In the genomic region with DNA sequence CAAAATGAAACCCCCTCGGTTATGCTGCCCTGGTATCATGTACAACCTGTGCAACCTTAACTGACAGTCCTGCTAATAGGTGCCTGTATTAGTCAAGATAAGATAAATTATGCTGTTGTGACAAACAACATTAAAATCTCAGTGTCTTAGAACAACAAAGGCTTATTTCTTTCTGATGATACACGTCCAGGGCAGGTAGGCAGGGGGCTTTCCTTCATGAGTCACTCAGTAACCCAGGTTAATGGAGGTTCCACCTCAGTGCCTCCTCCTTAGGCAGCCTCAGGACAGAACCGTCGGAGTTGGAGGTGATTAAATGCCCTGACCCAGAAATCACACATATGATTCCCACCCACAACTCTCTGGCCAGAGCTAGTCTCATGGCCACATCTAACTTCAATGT, we compare ENCODE assay signal across 16 cellular contexts.
DNase-seq lines count a peak whose midpoint lies in the region; ATAC-seq and TF ChIP-seq lines count a peak whose summit lies in the region.
"Had no signal": no experiment of that assay in that cellular context is flagged by ENCODE, and none has a peak within 500 bp of the region (broad histone marks: within the 10 kb centered on the region; RNA-seq: fewer than 3 reads in every experiment).

No MANE protein-coding gene starts in this region.

- no peak overlapping the region for H2AFZ ChIP-seq in OCI-LY7 (ENCODE audit: low read length)

- H3K27me3 Mint-ChIP-seq in mesothelial cell of epicardium (ENCODE audit: low read depth): no peaks in the 10 kb centered on the region

- H3K4me3 ChIP-seq in suprapubic skin (no peak overlapping the region), OCI-LY7 (ENCODE audit: low read depth, low read length, poor library complexity, severe bottlenecking) (no peak overlapping the region)
- H3K4me3 ChIP-seq: SK-N-MC had no signal

- H4K20me1 ChIP-seq in OCI-LY7 (ENCODE audit: insufficient read depth, low read length): no peaks in the 10 kb centered on the region

- WGBS in suprapubic skin: 50% methylated on average over 3 of the region's 4 CpGs

- POLR2A ChIA-PET in RWPE1 (lab: Yijun Ruan, JAX; ENCODE audit: low non-redundant PET): no interaction called here
- POLR2A ChIA-PET in OCI-LY7 (lab: Charles Lee): no interaction called here

- H3K27ac Mint-ChIP-seq in mesothelial cell of epicardium: peak overlapping the region; percentile 69
- H3K27ac Mint-ChIP-seq: CD8-positive, alpha-beta T cell had no signal

- ATAC-seq in esophagus mucosa: peak; percentile 12
- ATAC-seq in GM19463 (IDR thresholded peaks at IDR 0.05; ENCODE audit: unreplicated experiment): no peak
- ATAC-seq: CD8-positive, alpha-beta T cell; HepG2 had no signal

- H3K4me1 ChIP-seq in suprapubic skin: peaks cover 31% of the 10 kb centered on the region
- no peaks in the 10 kb centered on the region for H3K4me1 ChIP-seq in OCI-LY7 (ENCODE audit: insufficient read depth, low read length, poor library complexity, severe bottlenecking)

- intact Hi-C loops in OCI-LY7 (cut with micrococcal nuclease; ENCODE audit: unreplicated experiment): no loop called here

- H3K9me3 ChIP-seq in suprapubic skin (no peaks in the 10 kb centered on the region), OCI-LY7 (ENCODE audit: low read length) (no peaks in the 10 kb centered on the region)
- H3K9me3 ChIP-seq: BE2C had no signal

- no peak overlapping the region for H3K4me2 ChIP-seq in OCI-LY7 (ENCODE audit: low read length)

- H3K36me3 Mint-ChIP-seq in mesothelial cell of epicardium: no peaks in the 10 kb centered on the region
- H3K36me3 Mint-ChIP-seq: CD8-positive, alpha-beta T cell had no signal

- CTCF ChIA-PET in RWPE1 (lab: Yijun Ruan, JAX): interaction anchor here (2.2 kb wide), 1 partner anchor 51 kb away, joined by 5 read pairs; no protein-coding TSS in a partner anchor
- CTCF ChIA-PET in OCI-LY7 (lab: Charles Lee; ENCODE audit: unreplicated experiment): no interaction called here

- no peak for TF ChIP-seq POLR2A in suprapubic skin (IDR thresholded peaks at IDR 0.05)

- TF ChIP-seq CTCF in RWPE1 (conservative IDR thresholded peaks at IDR 0.05; ENCODE audit: low read depth): no peak
- no peak for TF ChIP-seq CTCF in mesothelial cell of epicardium (IDR thresholded peaks at IDR 0.05; ENCODE audit: unreplicated experiment)
- TF ChIP-seq CTCF in suprapubic skin (IDR thresholded peaks at IDR 0.05): no peak
- TF ChIP-seq CTCF in OCI-LY7 (conservative IDR thresholded peaks at IDR 0.05; ENCODE audit: low read length): no peak

- peak; percentile 36 for DNase-seq in RWPE1 (ENCODE audit: low spot score)
- DNase-seq in mesothelial cell of epicardium (ENCODE audit: low spot score in 2 of 2, unreplicated experiment in 2 of 2): no peak
- DNase-seq in suprapubic skin (ENCODE audit: low spot score in 2 of 2): no peak
- no peak for DNase-seq in OCI-LY7 (ENCODE audit: low spot score)
- DNase-seq in activated effector memory CD4-positive, alpha-beta T cell treated with anti-CD3 and anti-CD28 coated beads, Interleukin-2, amount 50 U/mL, for 16 hours: no peak
- DNase-seq: CD8-positive, alpha-beta T cell; MM.1S; NCI-H1105 treated with DMSO at 0.1 percent for 48 hours; NCI-H1930; NCI-H2171; NCI-H446 treated with DMSO at 0.1 percent for 48 hours had no signal

- no peak for TF ChIP-seq EP300 in suprapubic skin (IDR thresholded peaks at IDR 0.05)

- no peaks in the 10 kb centered on the region for H3K9me3 Mint-ChIP-seq in mesothelial cell of epicardium
- H3K9me3 Mint-ChIP-seq: CD8-positive, alpha-beta T cell had no signal

- no peak overlapping the region for H3K27ac ChIP-seq in RWPE1
- peak overlapping the region; percentile 64 for H3K27ac ChIP-seq in suprapubic skin
- no peak overlapping the region for H3K27ac ChIP-seq in OCI-LY7 (ENCODE audit: low read depth, low read length, poor library complexity, severe bottlenecking)
- H3K27ac ChIP-seq: SK-N-MC had no signal

- H3K4me3 Mint-ChIP-seq in mesothelial cell of epicardium: no peak overlapping the region
- H3K4me3 Mint-ChIP-seq: CD8-positive, alpha-beta T cell had no signal

- H3K9me2 ChIP-seq in OCI-LY7 (ENCODE audit: insufficient read depth, low read length): no peaks in the 10 kb centered on the region

- no peaks in the 10 kb centered on the region for H3K36me3 ChIP-seq in suprapubic skin
- H3K36me3 ChIP-seq in OCI-LY7 (ENCODE audit: insufficient read depth, low read length): no peaks in the 10 kb centered on the region
- H3K36me3 ChIP-seq: BE2C had no signal

- BruUV-seq in OCI-LY7 (replicated peaks; lab: Mats Ljungman, UMichigan): no TSS peak

- H3K27me3 ChIP-seq in suprapubic skin: peaks cover 44% of the 10 kb centered on the region
- H3K27me3 ChIP-seq: BE2C had no signal

- peaks cover 26% of the 10 kb centered on the region for H3K4me1 Mint-ChIP-seq in mesothelial cell of epicardium

- no peaks in the 10 kb centered on the region for H3K79me2 ChIP-seq in OCI-LY7 (ENCODE audit: insufficient read depth, low read depth, low read length)
